Comparison of ENCODE assay signal across 8 cellular contexts in the genomic region with DNA sequence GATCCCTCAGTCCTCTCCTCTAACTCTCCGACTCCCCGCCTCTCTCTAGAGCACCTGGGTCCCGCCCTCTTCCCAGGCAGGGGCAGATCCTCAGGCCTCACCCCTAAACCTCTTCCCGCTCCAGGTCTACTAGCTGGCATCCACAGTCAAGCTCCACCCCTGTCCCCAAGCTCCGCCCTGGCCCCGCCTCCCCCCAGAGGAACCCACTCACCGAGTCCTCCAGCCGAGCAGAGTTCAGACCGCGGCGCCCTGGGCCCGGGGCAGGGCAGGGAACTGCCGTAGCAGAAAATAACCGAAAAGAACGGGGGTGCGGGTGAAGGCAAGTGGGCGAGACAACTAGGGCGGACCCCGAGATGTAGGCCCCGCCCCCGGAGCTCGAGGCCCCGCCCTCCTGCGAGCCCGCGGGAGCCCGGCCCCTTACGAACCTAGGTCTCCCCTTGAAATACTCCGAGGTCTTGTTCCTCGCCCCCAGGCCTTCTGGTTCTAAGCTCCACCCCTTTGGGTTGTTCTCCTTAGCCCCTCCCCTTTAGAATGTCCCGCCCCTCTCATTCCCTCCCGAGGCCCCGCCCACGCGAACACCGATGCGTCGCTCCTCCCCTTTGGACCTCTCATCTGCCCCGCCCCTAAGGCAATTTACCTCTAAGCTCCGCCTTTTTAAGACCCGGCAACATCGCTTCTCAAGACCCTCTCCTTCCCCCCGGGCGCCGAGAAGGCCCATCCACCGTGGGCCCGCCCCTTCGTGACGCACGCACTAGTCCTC. TPM values are rescaled to one million over a fixed set of nuclear protein-coding genes. Genes with fewer than 3 reads are reported as not detected.
A peak's percentile ranks its signal among the peaks of the same experiment; 100 is the strongest.
DNase-seq lines count a peak whose midpoint lies in the region; ATAC-seq and TF ChIP-seq lines count a peak whose summit lies in the region.

A gene with protein sequence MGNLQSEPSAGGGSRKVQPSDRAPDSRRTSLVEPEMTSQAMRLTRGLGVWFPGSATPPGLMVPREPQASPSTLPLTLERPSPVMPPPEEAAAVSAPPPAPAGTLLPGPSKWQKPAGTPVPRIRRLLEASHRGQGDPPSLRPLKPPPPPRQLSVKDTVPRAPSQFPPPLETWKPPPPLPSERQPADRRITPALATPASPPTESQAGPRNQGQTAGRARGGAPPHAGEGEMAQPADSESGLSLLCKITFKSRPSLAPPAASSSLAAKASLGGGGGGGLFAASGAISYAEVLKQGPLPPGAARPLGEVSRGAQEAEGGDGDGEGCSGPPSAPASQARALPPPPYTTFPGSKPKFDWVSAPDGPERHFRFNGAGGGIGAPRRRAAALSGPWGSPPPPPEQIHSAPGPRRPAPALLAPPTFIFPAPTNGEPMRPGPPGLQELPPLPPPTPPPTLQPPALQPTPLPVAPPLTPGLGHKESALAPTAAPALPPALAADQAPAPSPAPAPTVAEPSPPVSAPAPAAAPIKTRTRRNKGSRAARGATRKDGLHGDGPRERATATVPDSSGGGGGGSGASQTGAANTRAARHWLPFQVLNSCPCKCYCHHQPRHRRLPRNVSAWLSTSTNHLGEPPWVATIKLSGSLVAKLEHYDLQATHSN (minus strand): TSS at position 485 of the 760 bp plus-strand sequence. CDS start 773 bp downstream, outside the sequence.

- no peaks in the 10 kb centered on the region for H3K9me3 Mint-ChIP-seq in activated T-helper 2 cell treated with anti-CD3 and anti-CD28 coated beads, Interferon-gamma antibody, Interleukin-2, Interleukin-4, amounts not matched to agents 10 μg/mL and 5 μg/mL and 100 μg/mL, durations not matched to agents 14 hours and 24 hours and 36 hours
- H3K9me3 Mint-ChIP-seq in naive thymus-derived CD8-positive, alpha-beta T cell = no peaks in the 10 kb centered on the region

- no peak for TF ChIP-seq CTCF in GM13976 (IDR thresholded peaks at IDR 0.05; ENCODE audit: borderline replicate concordance, control extremely low read depth, extremely low read depth, insufficient read depth, missing control alignments)
- no peak for TF ChIP-seq CTCF in fibroblast of pulmonary artery (IDR thresholded peaks at IDR 0.05; ENCODE audit: low read length, missing control alignments)

- H3K4me3 ChIP-seq in fibroblast of pulmonary artery (replicated peaks; ENCODE audit: low read depth, low read length) = peak within 1 kb of the TSS; percentile 90

- DNase-seq in GM13976 (ENCODE audit: low spot score) (peak; percentile 92), KG1 (lab: John Stamatoyannopoulos, UW) (peak; percentile 21), RPMI8226 (peak; percentile 68), fibroblast of pulmonary artery (ENCODE audit: low read depth) (peak; percentile 97)
- DNase-seq in activated T-helper 2 cell treated with anti-CD3 and anti-CD28 coated beads, Interferon-gamma antibody, Interleukin-2, Interleukin-4, amounts not matched to agents 10 μg/mL and 5 μg/mL and 100 μg/mL, durations not matched to agents 14 hours and 24 hours and 36 hours (ENCODE audit: low spot score) = peak; percentile 77
- peak; percentile 55 to 85 (median 72) for DNase-seq in naive thymus-derived CD8-positive, alpha-beta T cell
- DNase-seq in stimulated activated CD8-positive, alpha-beta memory T cell treated with anti-CD3 and anti-CD28 coated beads, Interleukin-7, amount 100 ng/mL, for 48 hours (ENCODE audit: extremely low read depth in 1 of 2, low read depth in 1 of 2) = peak; percentile 46 to 83

- intact Hi-C loops in activated T-helper 2 cell treated with anti-CD3 and anti-CD28 coated beads, Interferon-gamma antibody, Interleukin-2, Interleukin-4, amounts not matched to agents 10 μg/mL and 5 μg/mL and 100 μg/mL, durations not matched to agents 14 hours and 24 hours and 36 hours (cut with micrococcal nuclease) = loop anchor here (1.0 to 5.0 kb wide), 3 partner anchors 13 to 155 kb away; a partner anchor contains a TSS

- H3K4me1 Mint-ChIP-seq in activated T-helper 2 cell treated with anti-CD3 and anti-CD28 coated beads, Interferon-gamma antibody, Interleukin-2, Interleukin-4, amounts not matched to agents 10 μg/mL and 5 μg/mL and 100 μg/mL, durations not matched to agents 14 hours and 24 hours and 36 hours (ENCODE audit: low read depth) = peaks cover 10% of the 10 kb centered on the region
- peaks cover 11 to 23% (median 21%) of the 10 kb centered on the region in 4 donors for H3K4me1 Mint-ChIP-seq in naive thymus-derived CD8-positive, alpha-beta T cell

- H3K36me3 Mint-ChIP-seq in activated T-helper 2 cell treated with anti-CD3 and anti-CD28 coated beads, Interferon-gamma antibody, Interleukin-2, Interleukin-4, amounts not matched to agents 10 μg/mL and 5 μg/mL and 100 μg/mL, durations not matched to agents 14 hours and 24 hours and 36 hours (ENCODE audit: low read depth) = peaks cover 24% of the 10 kb centered on the region
- peaks cover 0 to 37% (median 19%) of the 10 kb centered on the region in 3 donors for H3K36me3 Mint-ChIP-seq in naive thymus-derived CD8-positive, alpha-beta T cell

- peak within 1 kb of the TSS; percentile 54 for H3K27ac Mint-ChIP-seq in activated T-helper 2 cell treated with anti-CD3 and anti-CD28 coated beads, Interferon-gamma antibody, Interleukin-2, Interleukin-4, amounts not matched to agents 10 μg/mL and 5 μg/mL and 100 μg/mL, durations not matched to agents 14 hours and 24 hours and 36 hours
- H3K27ac Mint-ChIP-seq in naive thymus-derived CD8-positive, alpha-beta T cell = peak within 1 kb of the TSS; percentile 20 to 95 (median 82)

- H3K4me3 Mint-ChIP-seq in activated T-helper 2 cell treated with anti-CD3 and anti-CD28 coated beads, Interferon-gamma antibody, Interleukin-2, Interleukin-4, amounts not matched to agents 10 μg/mL and 5 μg/mL and 100 μg/mL, durations not matched to agents 14 hours and 24 hours and 36 hours (ENCODE audit: low read depth) = peak within 1 kb of the TSS; percentile 85
- H3K4me3 Mint-ChIP-seq in naive thymus-derived CD8-positive, alpha-beta T cell = peak within 1 kb of the TSS; percentile 81 to 97 (median 92)

- in situ Hi-C loops in GM13976 (cut with MboI; ENCODE audit: low sequenced_read_pairs, unreplicated experiment) = no loop called here

- peak; percentile 74 to 75 for ATAC-seq in naive thymus-derived CD8-positive, alpha-beta T cell
- ATAC-seq in HG02973 (IDR thresholded peaks at IDR 0.05; ENCODE audit: unreplicated experiment) = no peak

- POLR2A ChIA-PET in naive thymus-derived CD8-positive, alpha-beta T cell (lab: Charles Lee) = interaction anchor here (0.7 to 6.4 kb wide), 7 partner anchors 9 to 231 kb away, joined by 3 to 48 read pairs (median 3); a partner anchor contains a TSS

- H3K27me3 Mint-ChIP-seq in activated T-helper 2 cell treated with anti-CD3 and anti-CD28 coated beads, Interferon-gamma antibody, Interleukin-2, Interleukin-4, amounts not matched to agents 10 μg/mL and 5 μg/mL and 100 μg/mL, durations not matched to agents 14 hours and 24 hours and 36 hours (ENCODE audit: low read depth) = peaks cover 21% of the 10 kb centered on the region
- peaks cover 10 to 44% (median 27%) of the 10 kb centered on the region in 5 donors for H3K27me3 Mint-ChIP-seq in naive thymus-derived CD8-positive, alpha-beta T cell

RNA-seq across cellular contexts. Expression of the gene that starts here (rescaled TPM):
- total RNA-seq in activated T-helper 2 cell treated with anti-CD3 and anti-CD28 coated beads, Interferon-gamma antibody, Interleukin-2, Interleukin-4, amounts not matched to agents 10 μg/mL and 5 μg/mL and 100 μg/mL, durations not matched to agents 14 hours and 24 hours and 36 hours = 0.71 TPM in 1 of 2 replicates, not detected in the other
- not detected for total RNA-seq in naive thymus-derived CD8-positive, alpha-beta T cell
- not detected for polyA plus RNA-seq in naive thymus-derived CD8-positive, alpha-beta T cell

Comparison
In these comparisons a context has a peak if more than half of its experiments do, and no peak if none do; other contexts are left out.
1. Peak in DNase-seq in activated T-helper 2 cell treated with anti-CD3 and anti-CD28 coated beads, Interferon-gamma antibody, Interleukin-2, Interleukin-4, amounts not matched to agents 10 μg/mL and 5 μg/mL and 100 μg/mL, durations not matched to agents 14 hours and 24 hours and 36 hours; RNA of the gene not detected or under 1 TPM.
2. Peak in DNase-seq and ATAC-seq in naive thymus-derived CD8-positive, alpha-beta T cell; RNA of the gene not detected or under 1 TPM.
3. DNase-seq: peak in every context shown above with its lines; median percentile 97 in fibroblast of pulmonary artery; 92 in GM13976; 77 in activated T-helper 2 cell treated with anti-CD3 and anti-CD28 coated beads, Interferon-gamma antibody, Interleukin-2, Interleukin-4, amounts not matched to agents 10 μg/mL and 5 μg/mL and 100 μg/mL, durations not matched to agents 14 hours and 24 hours and 36 hours; 72 in naive thymus-derived CD8-positive, alpha-beta T cell; 68 in RPMI8226; 64 in stimulated activated CD8-positive, alpha-beta memory T cell treated with anti-CD3 and anti-CD28 coated beads, Interleukin-7, amount 100 ng/mL, for 48 hours; 21 in KG1.